In genomic region chr9:15306068-15306756, GRCh38 we compare ENCODE assay signal across 8 cellular contexts. TPM values are rescaled to one million over a fixed set of nuclear protein-coding genes. Genes with fewer than 3 reads are reported as not detected.
DNase-seq lines count a peak whose midpoint lies in the region; ATAC-seq and TF ChIP-seq lines count a peak whose summit lies in the region.

No MANE protein-coding gene starts in this region.

- H3K4me1 Mint-ChIP-seq in activated T-cell treated with anti-CD3 and anti-CD28 coated beads, Interleukin-2, amount 50 U/mL, for 4 hours (ENCODE audit: low read depth), result peaks cover 50% of the 10 kb centered on the region
- H3K4me1 Mint-ChIP-seq in natural killer cell, result peaks cover 50 to 53% of the 10 kb centered on the region in 2 donors

- DNase-seq in DMS 273 (lab: John Stamatoyannopoulos, UW; ENCODE audit: unreplicated experiment), result peak; percentile 76
- peak; percentile 73 for DNase-seq in NCI-H345 treated with DMSO at 0.1 percent for 48 hours (lab: John Stamatoyannopoulos, UW; ENCODE audit: unreplicated experiment)
- DNase-seq in activated T-cell treated with anti-CD3 and anti-CD28 coated beads, Interleukin-2, amount 50 U/mL, for 4 hours, result peak; percentile 27
- DNase-seq in fibroblast of lung (ENCODE audit: low read depth in 2 of 2), result peak; percentile 53 to 63
- peak; percentile 40 for DNase-seq in natural killer cell

- no peaks in the 10 kb centered on the region for H3K9me3 Mint-ChIP-seq in activated T-cell treated with anti-CD3 and anti-CD28 coated beads, Interleukin-2, amount 50 U/mL, for 4 hours
- H3K9me3 Mint-ChIP-seq in natural killer cell, result no peaks in the 10 kb centered on the region

- H3K4me3 ChIP-seq in fibroblast of lung (replicated peaks in 1 of 4; ENCODE audit: control extremely low read depth in 1 of 4, insufficient read depth in 1 of 4, low read depth in 3 of 4, low read length in 4 of 4), result peak overlapping the region; percentile 86 to 97 (median 90)

- TF ChIP-seq CTCF in fibroblast of lung (conservative IDR thresholded peaks at IDR 0.05 in 1 of 2, IDR thresholded peaks at IDR 0.05 in 1 of 2; ENCODE audit: low read depth in 1 of 2, low read length in 2 of 2) (no peak), natural killer cell (IDR thresholded peaks at IDR 0.05) (no peak)

- ATAC-seq in HG02798 (IDR thresholded peaks at IDR 0.05; ENCODE audit: poor library complexity, unreplicated experiment) (peak; percentile 20), natural killer cell (peak; percentile 21 to 44 (median 30)), HG02610 (IDR thresholded peaks at IDR 0.05; ENCODE audit: unreplicated experiment) (no peak), HG03520 (IDR thresholded peaks at IDR 0.05; ENCODE audit: unreplicated experiment) (no peak)
- peak; percentile 15 to 22 for ATAC-seq in activated T-cell treated with anti-CD3 and anti-CD28 coated beads, Interleukin-2, amount 50 U/mL, for 4 hours

- no peaks in the 10 kb centered on the region for H3K79me2 ChIP-seq in fibroblast of lung (ENCODE audit: control insufficient read depth, insufficient read depth, low read length)

- no peaks in the 10 kb centered on the region for H3K27me3 Mint-ChIP-seq in activated T-cell treated with anti-CD3 and anti-CD28 coated beads, Interleukin-2, amount 50 U/mL, for 4 hours (ENCODE audit: low read depth)
- H3K27me3 Mint-ChIP-seq in natural killer cell (ENCODE audit: low read depth in 2 of 2), result no peaks in the 10 kb centered on the region

- H3K9ac ChIP-seq in fibroblast of lung (ENCODE audit: insufficient read depth, low read length), result peak overlapping the region; percentile 78

- peak overlapping the region; percentile 97 for H3K4me3 Mint-ChIP-seq in activated T-cell treated with anti-CD3 and anti-CD28 coated beads, Interleukin-2, amount 50 U/mL, for 4 hours
- peak overlapping the region; percentile 97 for H3K4me3 Mint-ChIP-seq in natural killer cell

- peak overlapping the region; percentile 85 to 95 for H3K27ac Mint-ChIP-seq in natural killer cell

- peaks cover 5% of the 10 kb centered on the region for H3K4me1 ChIP-seq in fibroblast of lung (ENCODE audit: control insufficient read depth, extremely low read depth, insufficient read depth, low read length)

- no peaks in the 10 kb centered on the region for H3K9me3 ChIP-seq in fibroblast of lung (ENCODE audit: control insufficient read depth, insufficient read depth, low read depth, low read length)

- intact Hi-C loops in natural killer cell (cut with micrococcal nuclease), result loop anchor here (1.0 to 2.0 kb wide), 2 partner anchors 10 to 205 kb away; partner anchors contain the start of gene PSIP1

- H2AFZ ChIP-seq in fibroblast of lung (ENCODE audit: low read length), result peak overlapping the region; percentile 85

- no peaks in the 10 kb centered on the region for H4K20me1 ChIP-seq in fibroblast of lung (ENCODE audit: control insufficient read depth, extremely low read depth, insufficient read depth, low read length)

- peak overlapping the region; percentile 94 for H3K4me2 ChIP-seq in fibroblast of lung (ENCODE audit: extremely low read depth, insufficient read depth, low read length)

- H3K36me3 Mint-ChIP-seq in activated T-cell treated with anti-CD3 and anti-CD28 coated beads, Interleukin-2, amount 50 U/mL, for 4 hours (ENCODE audit: insufficient read depth), result peaks cover 3% of the 10 kb centered on the region
- no peaks in the 10 kb centered on the region for H3K36me3 Mint-ChIP-seq in natural killer cell

- no peaks in the 10 kb centered on the region for H3K36me3 ChIP-seq in fibroblast of lung (ENCODE audit: control insufficient read depth, insufficient read depth, low read length)

- H3K27ac ChIP-seq in fibroblast of lung (ENCODE audit: insufficient read depth, low read length), result peak overlapping the region; percentile 75

- no peaks in the 10 kb centered on the region for H3K27me3 ChIP-seq in fibroblast of lung (ENCODE audit: control insufficient read depth, insufficient read depth, low read length)

RNA-seq across cellular contexts. Expression of gene TTC39B, which starts 0.8 kb away (rescaled TPM):
- total RNA-seq in activated T-cell treated with anti-CD3 and anti-CD28 coated beads, Interleukin-2, amount 50 U/mL, for 4 hours, result 10 to 100 TPM in 2 of 3 donors, 1 to 10 TPM in 1; 6.7 to 11.7 (median 10.5) TPM
- total RNA-seq in fibroblast of lung (12.1 and 16.8 TPM in 2 replicates), natural killer cell (10 to 100 TPM; 51.2 to 65.1 (median 54.2) TPM)
- polyA plus RNA-seq in fibroblast of lung, result 4.1 and 6.2 TPM in 2 replicates
- 3.5 and 5.0 TPM in 2 replicates for polyA plus RNA-seq in fibroblast of lung (2012)
- polyA minus RNA-seq in fibroblast of lung (ENCODE audit: low replicate concordance), result 1.6 and 9.5 TPM in 2 replicates

Comparison
In these comparisons a context has a peak if more than half of its experiments do, and no peak if none do; other contexts are left out.
1. ATAC-seq: peak in HG02798 (single experiment), activated T-cell treated with anti-CD3 and anti-CD28 coated beads, Interleukin-2, amount 50 U/mL, for 4 hours (2 of 2) and natural killer cell (3 of 3); none in HG02610 (single experiment) and HG03520 (single experiment).
2. Peak in every context shown above with its lines, with median percentiles within 50 percentile points of each other: DNase-seq.